ENCODE assay signal across 14 cellular contexts in the genomic region with DNA sequence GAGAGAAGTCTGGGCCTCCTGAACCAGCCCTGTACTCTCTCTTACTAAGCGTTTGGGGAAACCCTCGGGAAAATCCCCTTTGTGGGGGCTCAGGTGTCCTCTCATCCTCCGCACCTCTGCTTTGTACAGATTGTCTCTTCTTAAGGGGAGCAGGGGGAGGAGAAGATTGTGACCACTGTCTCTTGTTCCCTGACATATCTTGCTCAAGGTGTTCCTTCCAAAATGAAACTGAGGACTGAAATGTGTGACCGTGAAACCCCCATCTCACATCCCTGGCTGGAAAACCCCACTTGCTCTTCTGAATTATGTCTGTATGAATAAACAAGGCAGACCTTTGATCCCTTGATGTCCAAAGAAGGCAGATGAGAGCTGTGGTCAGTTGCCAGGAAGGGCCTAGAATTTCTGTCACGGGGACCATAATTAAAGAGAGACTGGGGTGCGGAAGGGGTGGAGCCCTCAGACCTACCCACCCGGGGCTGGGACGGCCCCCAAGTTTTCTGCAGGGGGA.
DNase-seq lines count a peak whose midpoint lies in the region; ATAC-seq lines count a peak whose summit lies in the region.
"Had no signal": no experiment of that assay in that cellular context is flagged by ENCODE, and none has a peak within 500 bp of the region (broad histone marks: within the 10 kb centered on the region; RNA-seq: fewer than 3 reads in every experiment).

No MANE protein-coding gene starts in this region.

- ATAC-seq in GM18499 (IDR thresholded peaks at IDR 0.05; ENCODE audit: insufficient read depth, unreplicated experiment): peak; percentile 43
- ATAC-seq in GM19452 (IDR thresholded peaks at IDR 0.05; ENCODE audit: unreplicated experiment): peak; percentile 58
- ATAC-seq in HG02798 (IDR thresholded peaks at IDR 0.05; ENCODE audit: poor library complexity, unreplicated experiment): peak; percentile 89
- peak; percentile 73 for ATAC-seq in HG03460 (IDR thresholded peaks at IDR 0.05; ENCODE audit: unreplicated experiment)
- no peak for ATAC-seq in Right ventricle myocardium inferior
- ATAC-seq: pancreas had no signal

- no peak for DNase-seq in stimulated activated CD4-positive, alpha-beta T cell treated with anti-CD3 and anti-CD28 coated beads, Interleukin-4, amount 100 ng/mL, for 1 hour
- DNase-seq in EL: no peak
- no peak for DNase-seq in hypothalamus (lab: John Stamatoyannopoulos, UW)
- DNase-seq in Right ventricle myocardium inferior (ENCODE audit: missing footprints): no peak
- DNase-seq: activated T-cell treated with anti-CD3 and anti-CD28 coated beads, Interleukin-2, amount 50 U/mL, for 24 hours; NCI-H446; pancreas; SHP77; stimulated activated CD4-positive, alpha-beta T cell treated with anti-CD3 and anti-CD28 coated beads, Interleukin-1b, Interleukin-23, amount 100 ng/mL, for 48 hours; WERI-Rb-1 had no signal

- intact Hi-C loops in Right ventricle myocardium inferior (cut with DNase I): no loop called here
